ENCODE assay signal across 1 cellular context in the genomic region with DNA sequence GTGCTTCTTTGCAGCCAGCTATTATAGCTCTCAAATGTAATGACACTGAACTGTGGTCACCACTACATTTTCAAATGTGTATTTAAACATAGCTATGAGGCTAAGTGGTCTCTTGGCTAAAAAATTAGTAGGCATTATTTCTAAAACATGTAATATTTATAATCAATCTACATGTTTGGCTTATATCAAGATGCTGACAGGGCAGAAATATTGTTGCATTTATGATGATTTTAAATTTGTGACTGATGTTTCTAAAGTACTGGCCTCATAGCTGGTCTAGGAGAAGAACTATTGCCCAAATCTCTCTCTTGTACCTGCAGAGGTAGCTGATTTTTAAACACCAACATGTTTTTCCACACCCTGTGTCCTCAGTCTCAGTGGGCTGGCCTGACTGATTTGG.
TF ChIP-seq lines count a peak whose summit lies in the region.

No MANE protein-coding gene starts in this region.

TF ChIP-seq in HepG2, 621 proteins besides CTCF, POLR2A, EP300 and RAD21 (continued from another document):
- TF ChIP-seq MAFG (CRISPR knock-in tag; IDR thresholded peaks at IDR 0.05) = no peak
- no peak for TF ChIP-seq ZNF143 (CRISPR knock-in tag; IDR thresholded peaks at IDR 0.05)
- TF ChIP-seq ZNF816 (CRISPR knock-in tag; IDR thresholded peaks at IDR 0.05; ENCODE audit: borderline replicate concordance) = no peak
- TF ChIP-seq, protein P1, sequence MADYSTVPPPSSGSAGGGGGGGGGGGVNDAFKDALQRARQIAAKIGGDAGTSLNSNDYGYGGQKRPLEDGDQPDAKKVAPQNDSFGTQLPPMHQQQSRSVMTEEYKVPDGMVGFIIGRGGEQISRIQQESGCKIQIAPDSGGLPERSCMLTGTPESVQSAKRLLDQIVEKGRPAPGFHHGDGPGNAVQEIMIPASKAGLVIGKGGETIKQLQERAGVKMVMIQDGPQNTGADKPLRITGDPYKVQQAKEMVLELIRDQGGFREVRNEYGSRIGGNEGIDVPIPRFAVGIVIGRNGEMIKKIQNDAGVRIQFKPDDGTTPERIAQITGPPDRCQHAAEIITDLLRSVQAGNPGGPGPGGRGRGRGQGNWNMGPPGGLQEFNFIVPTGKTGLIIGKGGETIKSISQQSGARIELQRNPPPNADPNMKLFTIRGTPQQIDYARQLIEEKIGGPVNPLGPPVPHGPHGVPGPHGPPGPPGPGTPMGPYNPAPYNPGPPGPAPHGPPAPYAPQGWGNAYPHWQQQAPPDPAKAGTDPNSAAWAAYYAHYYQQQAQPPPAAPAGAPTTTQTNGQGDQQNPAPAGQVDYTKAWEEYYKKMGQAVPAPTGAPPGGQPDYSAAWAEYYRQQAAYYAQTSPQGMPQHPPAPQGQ (CRISPR knock-in tag; IDR thresholded peaks at IDR 0.05; ENCODE audit: borderline replicate concordance) = no peak
TF ChIP-seq in HepG2: peak in this region for 2.
